In the genomic region with DNA sequence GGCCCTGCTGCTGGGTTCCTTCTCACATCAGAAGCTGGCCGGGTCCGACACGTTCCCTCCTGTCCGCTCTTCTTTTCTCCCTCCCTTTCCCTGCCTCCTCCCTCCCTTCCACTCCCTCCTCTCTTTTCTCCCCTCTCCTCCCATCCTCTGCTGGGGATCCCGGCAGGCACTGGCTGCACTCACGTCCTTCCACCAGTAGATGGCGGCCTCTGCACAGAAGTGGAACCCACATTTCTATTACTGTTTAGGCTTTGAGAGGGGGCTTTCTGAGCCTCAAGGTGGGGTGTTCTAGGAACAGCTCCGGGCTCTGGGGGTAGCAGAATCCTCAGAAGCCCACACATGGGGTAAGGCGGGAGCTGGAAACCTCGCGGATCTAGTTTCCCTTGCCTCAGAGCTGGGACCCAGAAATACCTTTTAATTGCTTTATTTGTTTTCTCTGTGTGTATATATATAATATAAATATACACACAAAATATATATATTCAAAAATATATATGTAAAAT, we compare ENCODE assay signal across 8 cellular contexts.
A peak's percentile ranks its signal among the peaks of the same experiment; 100 is the strongest.
DNase-seq lines count a peak whose midpoint lies in the region; ATAC-seq, FAIRE-seq and TF ChIP-seq lines count a peak whose summit lies in the region.

No MANE protein-coding gene starts in this region.

- H3K4me3 ChIP-seq in AG09309 (ENCODE audit: control insufficient read depth, low read depth, low read length): no peak overlapping the region
- no peak overlapping the region for H3K4me3 ChIP-seq in retinal pigment epithelial cell (ENCODE audit: low read length)

- no peak for ATAC-seq in GM18511 (IDR thresholded peaks at IDR 0.05; ENCODE audit: unreplicated experiment)

- TF ChIP-seq POLR2A in GM12891 (IDR thresholded peaks at IDR 0.05; ENCODE audit: low read depth, low read length): no peak

- no peak for DNase-seq in AG09309 (ENCODE audit: low read depth)
- DNase-seq in GM12891 (ENCODE audit: insufficient read length, low spot score): peak; percentile 29
- peak; percentile 43 for DNase-seq in NCI-H82 treated with DMSO at 0.1 percent for 48 hours (lab: John Stamatoyannopoulos, UW; ENCODE audit: unreplicated experiment)
- DNase-seq in activated T-cell treated with anti-CD3 and anti-CD28 coated beads, Interleukin-2, amount 50 U/mL, for 48 hours: peak; percentile 57 to 59
- DNase-seq in glutamatergic neuron: peak; percentile 85
- no peak for DNase-seq in retinal pigment epithelial cell (ENCODE audit: low read depth)
- DNase-seq in NCI-H2081 treated with DMSO at 0.1 percent for 48 hours (lab: John Stamatoyannopoulos, UW): no peak

- no peaks in the 10 kb centered on the region for H3K27me3 Mint-ChIP-seq in glutamatergic neuron (ENCODE audit: unreplicated experiment)

- H3K27ac Mint-ChIP-seq in glutamatergic neuron (ENCODE audit: unreplicated experiment): no peak overlapping the region

- peaks cover 17% of the 10 kb centered on the region for H3K4me1 Mint-ChIP-seq in glutamatergic neuron (ENCODE audit: low read depth, unreplicated experiment)

- H3K36me3 Mint-ChIP-seq in glutamatergic neuron (ENCODE audit: unreplicated experiment): no peaks in the 10 kb centered on the region

- no peak for FAIRE-seq in GM12891 (lab: Jason Lieb, UNC)

- no peaks in the 10 kb centered on the region for H3K9me3 Mint-ChIP-seq in glutamatergic neuron (ENCODE audit: unreplicated experiment)

- no peak overlapping the region for H3K4me3 Mint-ChIP-seq in glutamatergic neuron (ENCODE audit: unreplicated experiment)

- TF ChIP-seq CTCF in AG09309 (IDR thresholded peaks at IDR 0.05; ENCODE audit: control insufficient read depth, insufficient read depth, low read depth, low read length, missing control alignments) (peak; percentile 99), glutamatergic neuron (IDR thresholded peaks at IDR 0.05; ENCODE audit: partially characterized antibody, unreplicated experiment) (peak; percentile 87), retinal pigment epithelial cell (conservative IDR thresholded peaks at IDR 0.05; ENCODE audit: low read depth, low read length) (peak; percentile 98)

TF ChIP-seq in GM12891, 5 proteins besides CTCF, POLR2A, EP300 and RAD21:
- TF ChIP-seq POU2F2 (IDR thresholded peaks at IDR 0.05; ENCODE audit: low read depth, low read length): no peak
- TF ChIP-seq PAX5 (IDR thresholded peaks at IDR 0.05; ENCODE audit: insufficient read depth, low read length, severe bottlenecking): no peak
- no peak for TF ChIP-seq TAF1 (IDR thresholded peaks at IDR 0.05; ENCODE audit: low read depth, low read length)
- TF ChIP-seq SPI1 (IDR thresholded peaks at IDR 0.05; ENCODE audit: low read depth, low read length): no peak
- TF ChIP-seq POLR2AphosphoS5 (IDR thresholded peaks at IDR 0.05; ENCODE audit: low read depth, low read length): no peak

Comparison
In these comparisons a context has a peak if more than half of its experiments do, and no peak if none do; other contexts are left out.
1. DNase-seq: peak in GM12891 (single experiment), NCI-H82 treated with DMSO at 0.1 percent for 48 hours (single experiment), activated T-cell treated with anti-CD3 and anti-CD28 coated beads, Interleukin-2, amount 50 U/mL, for 48 hours (2 of 2) and glutamatergic neuron (single experiment); none in AG09309 (single experiment), retinal pigment epithelial cell (single experiment) and NCI-H2081 treated with DMSO at 0.1 percent for 48 hours (single experiment).
2. Peak in every context shown above with its lines, with median percentiles within 50 percentile points of each other: CTCF ChIP-seq.